8 cellular contexts compared by ENCODE assay signal in the genomic region with DNA sequence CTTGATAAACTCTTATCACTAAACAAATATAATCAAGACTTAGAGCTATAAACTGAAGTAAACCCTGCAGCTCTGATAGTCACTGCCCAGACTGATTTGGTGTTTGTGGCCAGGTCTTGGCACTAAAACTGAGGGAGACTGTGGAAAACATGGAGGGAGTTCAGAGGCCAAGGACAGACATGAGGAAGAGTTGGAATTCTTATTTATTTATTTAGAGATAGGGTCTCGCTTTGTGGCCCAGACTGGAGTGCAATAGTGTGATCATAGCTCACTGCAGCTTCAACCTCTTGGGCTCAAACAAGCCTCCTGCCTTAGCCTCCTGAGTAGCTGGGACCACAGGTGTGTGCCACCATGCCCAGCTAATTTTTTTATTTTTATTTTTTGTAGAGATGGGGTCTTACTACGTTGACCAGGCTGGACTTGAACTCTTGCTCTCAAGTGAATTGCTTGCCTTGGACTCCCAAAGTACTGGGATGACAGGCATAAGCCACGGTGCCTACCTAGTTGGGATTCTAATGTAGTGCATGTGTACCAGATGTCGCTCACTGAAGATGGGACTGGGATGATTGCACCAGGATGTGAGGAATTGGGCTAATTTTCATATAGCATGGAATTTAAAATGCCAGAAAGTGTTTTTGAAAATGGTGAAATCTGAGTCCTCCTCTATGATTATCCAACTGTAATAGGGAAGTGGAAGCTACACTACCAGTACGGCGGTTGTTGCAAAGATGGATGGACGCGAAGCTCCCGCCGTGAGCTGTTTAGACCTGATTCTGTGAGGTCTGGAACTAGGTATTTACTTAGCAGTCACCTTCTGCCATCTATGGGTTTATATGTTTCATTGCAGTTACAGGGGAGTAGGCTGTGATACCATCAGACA. TPM values are rescaled to one million over a fixed set of nuclear protein-coding genes. Genes with fewer than 3 reads are reported as not detected.
A peak's percentile ranks its signal among the peaks of the same experiment; 100 is the strongest.
DNase-seq lines count a peak whose midpoint lies in the region; ATAC-seq and TF ChIP-seq lines count a peak whose summit lies in the region.

No MANE protein-coding gene starts in this region.

- peak overlapping the region; percentile 45 for H3K4me3 Mint-ChIP-seq in activated T-cell treated with anti-CD3 and anti-CD28 coated beads, Interleukin-2, amount 50 U/mL, for 24 hours
- H3K4me3 Mint-ChIP-seq in neural progenitor cell = no peak overlapping the region

- H3K27me3 ChIP-seq in KMS-11 (ENCODE audit: insufficient read depth, low read depth) (no peaks in the 10 kb centered on the region), OCI-LY3 (ENCODE audit: low read depth, low read length) (peaks cover 80% of the 10 kb centered on the region), neural progenitor cell (no peaks in the 10 kb centered on the region), uterus (no peaks in the 10 kb centered on the region)

- TF ChIP-seq POLR2A in uterus (IDR thresholded peaks at IDR 0.05) = no peak

- no peaks in the 10 kb centered on the region for H3F3A ChIP-seq in neural progenitor cell (ENCODE audit: low read depth)

- no peaks in the 10 kb centered on the region for H3K9me3 ChIP-seq in OCI-LY3 (ENCODE audit: insufficient read depth, low read length)
- H3K9me3 ChIP-seq in neural progenitor cell (ENCODE audit: low read depth) = no peaks in the 10 kb centered on the region
- no peaks in the 10 kb centered on the region for H3K9me3 ChIP-seq in uterus

- ATAC-seq in GM21526 (IDR thresholded peaks at IDR 0.05; ENCODE audit: low FRiP score, unreplicated experiment) = peak; percentile 78

- H3K9me3 Mint-ChIP-seq in activated T-cell treated with anti-CD3 and anti-CD28 coated beads, Interleukin-2, amount 50 U/mL, for 24 hours = no peaks in the 10 kb centered on the region
- H3K9me3 Mint-ChIP-seq in neural progenitor cell = no peaks in the 10 kb centered on the region

- no peak overlapping the region for H3K27ac ChIP-seq in KMS-11
- no peak overlapping the region for H3K27ac ChIP-seq in OCI-LY3 (ENCODE audit: low read length)
- no peak overlapping the region for H3K27ac ChIP-seq in neural progenitor cell
- H3K27ac ChIP-seq in uterus = peak overlapping the region in 1 of 2 donors; percentile 3

- no peaks in the 10 kb centered on the region for H3K27me3 Mint-ChIP-seq in activated T-cell treated with anti-CD3 and anti-CD28 coated beads, Interleukin-2, amount 50 U/mL, for 24 hours
- H3K27me3 Mint-ChIP-seq in neural progenitor cell (ENCODE audit: insufficient read depth, low read depth) = peaks cover 2% of the 10 kb centered on the region

- H2AFZ ChIP-seq in KMS-11 (ENCODE audit: low read depth) = peak overlapping the region; percentile 58; the same call in 1 of the 2 replicates
- no peak overlapping the region for H2AFZ ChIP-seq in OCI-LY3 (ENCODE audit: low read depth, low read length)
- H2AFZ ChIP-seq in neural progenitor cell (replicated peaks) = peak overlapping the region; percentile 65

- TF ChIP-seq CTCF in KMS-11 (conservative IDR thresholded peaks at IDR 0.05; ENCODE audit: low read depth, low read length) (peak; percentile 89), OCI-LY3 (IDR thresholded peaks at IDR 0.05; ENCODE audit: low read depth, low read length) (peak; percentile 84), fibroblast of mammary gland (conservative IDR thresholded peaks at IDR 0.05; ENCODE audit: control insufficient read depth, insufficient read depth, low read depth, low read length) (peak; percentile 82), neural progenitor cell (IDR thresholded peaks at IDR 0.05) (peak; percentile 79), uterus (IDR thresholded peaks at IDR 0.05) (peak; percentile 67 to 87 (median 78))

- no peak overlapping the region for H3K9ac ChIP-seq in KMS-11
- no peak overlapping the region for H3K9ac ChIP-seq in OCI-LY3 (ENCODE audit: low read length)
- no peak overlapping the region for H3K9ac ChIP-seq in neural progenitor cell

- H3K4me3 ChIP-seq in KMS-11 (IDR thresholded peaks at IDR 0.05; ENCODE audit: insufficient read depth, low read depth, low read length) (no peak overlapping the region), OCI-LY3 (ENCODE audit: low read length) (peak overlapping the region; percentile 34; the same call in 1 of the 2 replicates), fibroblast of mammary gland (ENCODE audit: control insufficient read depth, low read depth, low read length) (no peak overlapping the region), neural progenitor cell (no peak overlapping the region), uterus (no peak overlapping the region)

- H3K79me2 ChIP-seq in KMS-11 (ENCODE audit: insufficient read depth, low read depth) (no peaks in the 10 kb centered on the region), OCI-LY3 (ENCODE audit: low read length) (no peaks in the 10 kb centered on the region), neural progenitor cell (ENCODE audit: low read depth) (no peaks in the 10 kb centered on the region)

- H3K4me2 ChIP-seq in KMS-11 (peak overlapping the region; percentile 44; the same call in 1 of the 2 replicates), OCI-LY3 (ENCODE audit: low read length) (peak overlapping the region; percentile 58), neural progenitor cell (no peak overlapping the region)

- intact Hi-C loops in uterus (cut with DNase I; ENCODE audit: low total_unique reads) = no loop called here

- H4K20me1 ChIP-seq in KMS-11 (ENCODE audit: insufficient read depth) = no peaks in the 10 kb centered on the region
- H4K20me1 ChIP-seq in OCI-LY3 (ENCODE audit: insufficient read depth, low read length) = 0 out of 2 replicates have a peak, but pooled peaks cover 2% of the 10 kb centered on the region
- no peaks in the 10 kb centered on the region for H4K20me1 ChIP-seq in neural progenitor cell (ENCODE audit: low read depth)

- H3K36me3 ChIP-seq in KMS-11 (ENCODE audit: insufficient read depth) (no peaks in the 10 kb centered on the region), OCI-LY3 (replicated peaks; ENCODE audit: low read depth, low read length) (no peaks in the 10 kb centered on the region), neural progenitor cell (no peaks in the 10 kb centered on the region), uterus (no peaks in the 10 kb centered on the region)

- no peaks in the 10 kb centered on the region for H3K36me3 Mint-ChIP-seq in activated T-cell treated with anti-CD3 and anti-CD28 coated beads, Interleukin-2, amount 50 U/mL, for 24 hours (ENCODE audit: low read depth)
- no peaks in the 10 kb centered on the region for H3K36me3 Mint-ChIP-seq in neural progenitor cell

- peak; percentile 43 for DNase-seq in DMS79 (lab: John Stamatoyannopoulos, UW)
- peak; percentile 56 for DNase-seq in activated T-cell treated with anti-CD3 and anti-CD28 coated beads, Interleukin-2, amount 50 U/mL, for 24 hours
- peak; percentile 85 for DNase-seq in fibroblast of mammary gland (ENCODE audit: low read depth)
- DNase-seq in neural progenitor cell (ENCODE audit: low spot score) = peak; percentile 85
- DNase-seq in uterus = peak; percentile 36 to 39

- H3K4me1 Mint-ChIP-seq in activated T-cell treated with anti-CD3 and anti-CD28 coated beads, Interleukin-2, amount 50 U/mL, for 24 hours (ENCODE audit: low read depth) = peaks cover 66% of the 10 kb centered on the region
- peaks cover 29% of the 10 kb centered on the region for H3K4me1 Mint-ChIP-seq in neural progenitor cell

- H3K27ac Mint-ChIP-seq in activated T-cell treated with anti-CD3 and anti-CD28 coated beads, Interleukin-2, amount 50 U/mL, for 24 hours = peak overlapping the region; percentile 65
- no peak overlapping the region for H3K27ac Mint-ChIP-seq in neural progenitor cell

- peaks cover 75% of the 10 kb centered on the region for H3K4me1 ChIP-seq in KMS-11 (ENCODE audit: low read depth, poor library complexity, severe bottlenecking)
- peaks cover 24% of the 10 kb centered on the region for H3K4me1 ChIP-seq in OCI-LY3 (ENCODE audit: low read length)
- H3K4me1 ChIP-seq in neural progenitor cell = no peaks in the 10 kb centered on the region
- no peaks in the 10 kb centered on the region for H3K4me1 ChIP-seq in uterus

RNA-seq across cellular contexts. Expression of a gene that starts 52.7 kb away (rescaled TPM):
- total RNA-seq in neural progenitor cell (ENCODE audit: low replicate concordance) (not detected in 2 replicates), uterus (under 1 TPM in 1 of 4 donors, not detected in 3; 0.14 TPM)
